Comparison of ENCODE assay signal across 14 cellular contexts in genomic region chr19:6723738-6724137, GRCh38. TPM values are rescaled to one million over a fixed set of nuclear protein-coding genes. Genes with fewer than 3 reads are reported as not detected.
DNase-seq lines count a peak whose midpoint lies in the region; ATAC-seq and TF ChIP-seq lines count a peak whose summit lies in the region.
"Had no signal": no experiment of that assay in that cellular context is flagged by ENCODE, and none has a peak within 500 bp of the region (broad histone marks: within the 10 kb centered on the region; RNA-seq: fewer than 3 reads in every experiment).

No MANE protein-coding gene starts in this region.

- H3K27me3 ChIP-seq in BLaER1 = no peaks in the 10 kb centered on the region
- H3K27me3 ChIP-seq in endodermal cell (ENCODE audit: control insufficient read depth, insufficient read depth, low read length, poor library complexity, severe bottlenecking) = no peaks in the 10 kb centered on the region
- H3K27me3 ChIP-seq in osteoblast (ENCODE audit: insufficient read depth, low read length) = peaks cover 7% of the 10 kb centered on the region
- H3K27me3 ChIP-seq: Peyer's patch had no signal

- TF ChIP-seq CTCF in endodermal cell (conservative IDR thresholded peaks at IDR 0.05) = no peak
- TF ChIP-seq CTCF in osteoblast (IDR thresholded peaks at IDR 0.05; ENCODE audit: extremely low read depth, low read depth, low read length) = no peak

- H3K27me3 Mint-ChIP-seq in endodermal cell (ENCODE audit: insufficient read depth) = peaks cover 2% of the 10 kb centered on the region

- H3K4me3 Mint-ChIP-seq in endodermal cell = no peak overlapping the region
- H3K4me3 Mint-ChIP-seq: activated T-helper 1 cell treated with anti-CD3 and anti-CD28 coated beads, Interleukin-12 subunit alpha, Interleukin-12 subunit beta, Interleukin-2, Interleukin-4 antibody, amounts not matched to agents 30 ng/mL and 10 ng/mL and 1 ng/mL, durations not matched to agents 14 hours and 24 hours and 36 hours; WTC11 had no signal

- H3K27ac ChIP-seq in BLaER1 (0 out of 2 replicates have a peak overlapping the region, but pooled peaks have one; percentile 26), endodermal cell (ENCODE audit: low read depth, low read length) (no peak overlapping the region), osteoblast (ENCODE audit: low read depth, low read length) (no peak overlapping the region)

- H3K9ac ChIP-seq in BLaER1 (0 out of 2 replicates have a peak overlapping the region, but pooled peaks have one; percentile 50), endodermal cell (ENCODE audit: extremely low read depth, low read length, poor library complexity, severe bottlenecking) (no peak overlapping the region)

- H3K36me3 Mint-ChIP-seq in endodermal cell (ENCODE audit: low read depth) = no peaks in the 10 kb centered on the region
- H3K36me3 Mint-ChIP-seq: CD4-positive, CD25-positive, alpha-beta regulatory T cell; WTC11 had no signal

- H3K27ac Mint-ChIP-seq in endodermal cell = peak overlapping the region; percentile 4
- H3K27ac Mint-ChIP-seq: activated T-helper 1 cell treated with anti-CD3 and anti-CD28 coated beads, Interleukin-12 subunit alpha, Interleukin-12 subunit beta, Interleukin-2, Interleukin-4 antibody, amounts not matched to agents 30 ng/mL and 10 ng/mL and 1 ng/mL, durations not matched to agents 14 hours and 24 hours and 36 hours; CD4-positive, CD25-positive, alpha-beta regulatory T cell; WTC11 had no signal

- H3K4me1 ChIP-seq in BLaER1 (peaks cover 70% of the 10 kb centered on the region), endodermal cell (ENCODE audit: control insufficient read depth, insufficient read depth, low read length) (no peaks in the 10 kb centered on the region), osteoblast (ENCODE audit: insufficient read depth, low read length) (peaks cover 12% of the 10 kb centered on the region)

- H3K9me3 Mint-ChIP-seq in endodermal cell = peaks cover 8% of the 10 kb centered on the region
- H3K9me3 Mint-ChIP-seq: activated T-helper 1 cell treated with anti-CD3 and anti-CD28 coated beads, Interleukin-12 subunit alpha, Interleukin-12 subunit beta, Interleukin-2, Interleukin-4 antibody, amounts not matched to agents 30 ng/mL and 10 ng/mL and 1 ng/mL, durations not matched to agents 14 hours and 24 hours and 36 hours had no signal

- H3K36me3 ChIP-seq in BLaER1 = no peaks in the 10 kb centered on the region
- H3K36me3 ChIP-seq in endodermal cell (ENCODE audit: control insufficient read depth, insufficient read depth, low read length) = no peaks in the 10 kb centered on the region
- H3K36me3 ChIP-seq in osteoblast (ENCODE audit: insufficient read depth, low read length) = no peaks in the 10 kb centered on the region
- H3K36me3 ChIP-seq: Peyer's patch had no signal

- H2AFZ ChIP-seq in osteoblast (ENCODE audit: low read length) = no peak overlapping the region

- H4K20me1 ChIP-seq in BLaER1 (no peaks in the 10 kb centered on the region), osteoblast (ENCODE audit: insufficient read depth, low read length) (no peaks in the 10 kb centered on the region)

- ATAC-seq in HG02981 (IDR thresholded peaks at IDR 0.05; ENCODE audit: unreplicated experiment) = no peak
- ATAC-seq: mucosa of descending colon, WTC11 had no signal

- H3K4me3 ChIP-seq in BLaER1 = no peak overlapping the region
- no peak overlapping the region for H3K4me3 ChIP-seq in endodermal cell (ENCODE audit: low read length)
- H3K4me3 ChIP-seq in osteoblast (ENCODE audit: insufficient read depth, low read length) = no peak overlapping the region
- H3K4me3 ChIP-seq: mucosa of descending colon, Peyer's patch, smooth muscle cell had no signal

- H3K4me2 ChIP-seq in BLaER1 (peak overlapping the region; percentile 74), osteoblast (ENCODE audit: insufficient read depth, low read length) (no peak overlapping the region)
- H3K4me2 ChIP-seq: smooth muscle cell had no signal

- H3K4me1 Mint-ChIP-seq in endodermal cell = peaks cover 10% of the 10 kb centered on the region

- no peaks in the 10 kb centered on the region for H3K79me2 ChIP-seq in osteoblast (ENCODE audit: insufficient read depth, low read length)

- 86 to 96% methylated on average over 4 to 5 of the region's 5 CpGs for WGBS in endodermal cell (ENCODE audit: insufficient coverage in 1 of 2, insufficient read length in 1 of 2), 2 experiments

- no peaks in the 10 kb centered on the region for H3K9me3 ChIP-seq in BLaER1
- H3K9me3 ChIP-seq in endodermal cell (ENCODE audit: control insufficient read depth, low read length) = no peaks in the 10 kb centered on the region
- H3K9me3 ChIP-seq in osteoblast (ENCODE audit: low read depth, low read length) = no peaks in the 10 kb centered on the region
- H3K9me3 ChIP-seq: mucosa of descending colon, Peyer's patch had no signal

- DNase-seq in NOMO-1 treated with DMSO at 0.1 percent for 48 hours (lab: John Stamatoyannopoulos, UW; ENCODE audit: unreplicated experiment) (peak; percentile 51), endodermal cell (no peak), osteoblast (ENCODE audit: insufficient read length, low spot score, missing footprints) (peak; percentile 14), GM19238 (ENCODE audit: insufficient read length, low spot score) (no peak), KG1 (lab: John Stamatoyannopoulos, UW) (no peak), NCI-H1436 (lab: John Stamatoyannopoulos, UW) (no peak)
- DNase-seq: CD4-positive, CD25-positive, alpha-beta regulatory T cell had no signal

RNA-seq across cellular contexts. Expression of gene C3, which starts 3.3 kb away (rescaled TPM):
- total RNA-seq in endodermal cell = 10 to 100 TPM; 13.7 to 23.5 TPM
- 1.6 TPM for polyA plus RNA-seq in endodermal cell (2013, experiment 1 of 2)
- 1.8 TPM for polyA plus RNA-seq in endodermal cell (2013, experiment 2 of 2)
- 5.0 and 14.1 TPM in 2 replicates for total RNA-seq in osteoblast
- total RNA-seq: CD4-positive, CD25-positive, alpha-beta regulatory T cell had no signal
- polyA plus RNA-seq: CD4-positive, CD25-positive, alpha-beta regulatory T cell had no signal

RNA-seq across cellular contexts. Expression of gene GPR108, which starts 13.6 kb away (rescaled TPM):
- total RNA-seq in endodermal cell (10 to 100 TPM; 61.4 to 67.2 TPM), osteoblast (42.3 and 52.2 TPM in 2 replicates)
- polyA plus RNA-seq in endodermal cell (2013, experiment 1 of 2) = 36.8 TPM
- polyA plus RNA-seq in endodermal cell (2013, experiment 2 of 2) = 36.6 TPM

RNA-seq across cellular contexts. Expression of gene TRIP10, which starts 15.7 kb away (rescaled TPM):
- 100 to 1,000 TPM; 111 to 116 TPM for total RNA-seq in endodermal cell
- 61.0 TPM for polyA plus RNA-seq in endodermal cell (2013, experiment 1 of 2)
- polyA plus RNA-seq in endodermal cell (2013, experiment 2 of 2) = 65.1 TPM
- total RNA-seq in osteoblast = 32.4 and 36.2 TPM in 2 replicates

RNA-seq across cellular contexts. Expression of gene SH2D3A, which starts 43.5 kb away (rescaled TPM):
- 10 to 100 TPM; 10.7 to 16.4 TPM for total RNA-seq in endodermal cell
- 1.0 TPM for polyA plus RNA-seq in endodermal cell (2013, experiment 1 of 2)
- 1.1 TPM for polyA plus RNA-seq in endodermal cell (2013, experiment 2 of 2)
- total RNA-seq in osteoblast = not detected in 2 replicates

RNA-seq across cellular contexts. Expression of gene VAV1, which starts 48.8 kb away (rescaled TPM):
- total RNA-seq in endodermal cell (not detected), osteoblast (0.36 TPM in 1 of 2 replicates, not detected in the other)
- polyA plus RNA-seq in endodermal cell (2013, experiment 1 of 2) = not detected
- not detected for polyA plus RNA-seq in endodermal cell (2013, experiment 2 of 2)
- total RNA-seq: smooth muscle cell had no signal
- polyA plus RNA-seq: smooth muscle cell had no signal

Comparison
In these comparisons a context has a peak if more than half of its experiments do, and no peak if none do; other contexts are left out.
1. DNase-seq: peak in NOMO-1 treated with DMSO at 0.1 percent for 48 hours (single experiment) and osteoblast (single experiment); none in endodermal cell (single experiment), GM19238 (single experiment), KG1 (single experiment) and NCI-H1436 (single experiment).